ENCODE assay signal across 18 cellular contexts in the genomic region with DNA sequence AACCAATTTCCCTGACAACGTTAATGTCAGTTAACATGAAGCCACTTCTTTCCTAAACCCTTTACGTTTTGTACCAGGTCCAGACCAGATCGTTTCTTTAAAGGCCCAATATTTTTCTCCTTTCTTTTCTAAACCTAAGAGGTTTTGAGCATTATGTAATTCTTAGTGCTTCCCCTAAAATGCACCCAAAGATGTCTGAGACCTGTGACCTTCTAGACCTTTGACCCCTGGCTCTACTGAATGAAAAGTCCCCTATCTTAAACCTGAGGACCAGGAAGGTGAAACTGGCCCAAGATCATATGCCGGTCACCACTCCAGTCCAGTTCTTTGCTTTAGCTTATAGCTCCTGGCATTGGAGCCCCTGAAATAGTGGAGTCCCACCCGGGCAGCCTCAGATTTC.
A peak's percentile ranks its signal among the peaks of the same experiment; 100 is the strongest.
DNase-seq lines count a peak whose midpoint lies in the region; ATAC-seq lines count a peak whose summit lies in the region.
"Had no signal": no experiment of that assay in that cellular context is flagged by ENCODE, and none has a peak within 500 bp of the region (broad histone marks: within the 10 kb centered on the region; RNA-seq: fewer than 3 reads in every experiment).

No MANE protein-coding gene starts in this region.

- peak overlapping the region; percentile 32 for H3K27ac Mint-ChIP-seq in T-helper 1 cell treated with Interleukin-12 subunit alpha and Interleukin-12 subunit beta and Interleukin-4 antibody, amounts not matched to agents 30 μg/mL and 1 μg/mL, for 36 hours
- H3K27ac Mint-ChIP-seq in central memory CD8-positive, alpha-beta T cell (ENCODE audit: low read depth) = peak overlapping the region; percentile 76
- H3K27ac Mint-ChIP-seq in stimulated activated effector memory CD8-positive, alpha-beta T cell treated with anti-CD3 and anti-CD28 coated beads, Interleukin-12 subunit alpha, Interleukin-12 subunit beta, amount 100 ng/mL, for 72 hours = peak overlapping the region; percentile 90

- no peaks in the 10 kb centered on the region for H3K9me3 ChIP-seq in KOPT-K1 (ENCODE audit: insufficient read depth, low read length, poor library complexity, severe bottlenecking)

- H3K36me3 ChIP-seq in KOPT-K1 (ENCODE audit: insufficient read depth, low read length) = peaks cover 20% of the 10 kb centered on the region; the same call in 1 of the 2 replicates

- peak overlapping the region; percentile 52 for H3K27ac ChIP-seq in KOPT-K1 (ENCODE audit: low read depth, low read length, poor library complexity, severe bottlenecking)
- H3K27ac ChIP-seq: 22Rv1 had no signal

- peaks cover 17% of the 10 kb centered on the region for H3K36me3 Mint-ChIP-seq in T-helper 1 cell treated with Interleukin-12 subunit alpha and Interleukin-12 subunit beta and Interleukin-4 antibody, amounts not matched to agents 30 μg/mL and 1 μg/mL, for 36 hours (ENCODE audit: low read depth)
- peaks cover 4% of the 10 kb centered on the region for H3K36me3 Mint-ChIP-seq in central memory CD8-positive, alpha-beta T cell (ENCODE audit: insufficient read depth)
- no peaks in the 10 kb centered on the region for H3K36me3 Mint-ChIP-seq in stimulated activated effector memory CD8-positive, alpha-beta T cell treated with anti-CD3 and anti-CD28 coated beads, Interleukin-12 subunit alpha, Interleukin-12 subunit beta, amount 100 ng/mL, for 72 hours

- no peak overlapping the region for H3K4me3 Mint-ChIP-seq in T-helper 1 cell treated with Interleukin-12 subunit alpha and Interleukin-12 subunit beta and Interleukin-4 antibody, amounts not matched to agents 30 μg/mL and 1 μg/mL, for 36 hours
- no peak overlapping the region for H3K4me3 Mint-ChIP-seq in central memory CD8-positive, alpha-beta T cell
- H3K4me3 Mint-ChIP-seq in stimulated activated effector memory CD8-positive, alpha-beta T cell treated with anti-CD3 and anti-CD28 coated beads, Interleukin-12 subunit alpha, Interleukin-12 subunit beta, amount 100 ng/mL, for 72 hours = no peak overlapping the region

- H3K4me1 Mint-ChIP-seq in T-helper 1 cell treated with Interleukin-12 subunit alpha and Interleukin-12 subunit beta and Interleukin-4 antibody, amounts not matched to agents 30 μg/mL and 1 μg/mL, for 36 hours (ENCODE audit: low read depth) = peaks cover 66% of the 10 kb centered on the region
- peaks cover 75% of the 10 kb centered on the region for H3K4me1 Mint-ChIP-seq in central memory CD8-positive, alpha-beta T cell
- H3K4me1 Mint-ChIP-seq in stimulated activated effector memory CD8-positive, alpha-beta T cell treated with anti-CD3 and anti-CD28 coated beads, Interleukin-12 subunit alpha, Interleukin-12 subunit beta, amount 100 ng/mL, for 72 hours = peaks cover 70% of the 10 kb centered on the region

- no peaks in the 10 kb centered on the region for H3K27me3 Mint-ChIP-seq in T-helper 1 cell treated with Interleukin-12 subunit alpha and Interleukin-12 subunit beta and Interleukin-4 antibody, amounts not matched to agents 30 μg/mL and 1 μg/mL, for 36 hours (ENCODE audit: low read depth)
- no peaks in the 10 kb centered on the region for H3K27me3 Mint-ChIP-seq in central memory CD8-positive, alpha-beta T cell

- H3K9me3 Mint-ChIP-seq in T-helper 1 cell treated with Interleukin-12 subunit alpha and Interleukin-12 subunit beta and Interleukin-4 antibody, amounts not matched to agents 30 μg/mL and 1 μg/mL, for 36 hours = no peaks in the 10 kb centered on the region
- no peaks in the 10 kb centered on the region for H3K9me3 Mint-ChIP-seq in central memory CD8-positive, alpha-beta T cell
- H3K9me3 Mint-ChIP-seq in stimulated activated effector memory CD8-positive, alpha-beta T cell treated with anti-CD3 and anti-CD28 coated beads, Interleukin-12 subunit alpha, Interleukin-12 subunit beta, amount 100 ng/mL, for 72 hours = no peaks in the 10 kb centered on the region

- no peak for DNase-seq in T-helper 1 cell
- DNase-seq in central memory CD8-positive, alpha-beta T cell (ENCODE audit: low spot score in 2 of 2) = no peak
- no peak for DNase-seq in stimulated activated effector memory CD8-positive, alpha-beta T cell treated with anti-CD3 and anti-CD28 coated beads, Interleukin-12 subunit alpha, Interleukin-12 subunit beta, amount 100 ng/mL, for 72 hours (ENCODE audit: low spot score in 2 of 2)
- DNase-seq in NCI-H1048 (lab: John Stamatoyannopoulos, UW) = no peak
- DNase-seq in NCI-H2227 (lab: John Stamatoyannopoulos, UW; ENCODE audit: unreplicated experiment) = no peak
- no peak for DNase-seq in NOMO-1 treated with dmso at 0.1 percent for 144 hours (lab: John Stamatoyannopoulos, UW; ENCODE audit: unreplicated experiment)
- DNase-seq: AML-193, DMS79, H7, NCI-H1105 treated with DMSO at 0.1 percent for 48 hours, NCI-H1694 treated with DMSO at 0.1 percent for 48 hours, NCI-H510A, NCI-H774, OCI-M1, Right ventricle myocardium superior had no signal

- ATAC-seq in central memory CD8-positive, alpha-beta T cell (replicated peaks; ENCODE audit: extremely low read depth, poor library complexity, severe bottlenecking) = no peak
- ATAC-seq in stimulated activated effector memory CD8-positive, alpha-beta T cell treated with anti-CD3 and anti-CD28 coated beads, Interleukin-12 subunit alpha, Interleukin-12 subunit beta, amount 100 ng/mL, for 72 hours = no peak

Comparison
In these comparisons a context has a peak if more than half of its experiments do, and no peak if none do; other contexts are left out.
1. H3K27ac Mint-ChIP-seq: peak in every context shown above with its lines; median percentile 90 in stimulated activated effector memory CD8-positive, alpha-beta T cell treated with anti-CD3 and anti-CD28 coated beads, Interleukin-12 subunit alpha, Interleukin-12 subunit beta, amount 100 ng/mL, for 72 hours; 76 in central memory CD8-positive, alpha-beta T cell; 32 in T-helper 1 cell treated with Interleukin-12 subunit alpha and Interleukin-12 subunit beta and Interleukin-4 antibody, amounts not matched to agents 30 μg/mL and 1 μg/mL, for 36 hours.